19 cellular contexts compared by ENCODE assay signal in genomic region chr11:2708151-2708581, GRCh38. TPM values are rescaled to one million over a fixed set of nuclear protein-coding genes. Genes with fewer than 3 reads are reported as not detected.
A peak's percentile ranks its signal among the peaks of the same experiment; 100 is the strongest.
DNase-seq lines count a peak whose midpoint lies in the region; ATAC-seq and TF ChIP-seq lines count a peak whose summit lies in the region.
"Had no signal": no experiment of that assay in that cellular context is flagged by ENCODE, and none has a peak within 500 bp of the region (broad histone marks: within the 10 kb centered on the region; RNA-seq: fewer than 3 reads in every experiment).

No MANE protein-coding gene starts in this region.

- 29% methylated on average over 11 of the region's 11 CpGs for WGBS in prostate gland

- CTCF ChIA-PET in CD4-positive, alpha-beta T cell (lab: Charles Lee) = no interaction called here

- H3K27me3 ChIP-seq in prostate gland (replicated peaks; ENCODE audit: insufficient read depth) = no peaks in the 10 kb centered on the region
- no peaks in the 10 kb centered on the region for H3K27me3 ChIP-seq in uterus
- H3K27me3 ChIP-seq in CD4-positive, alpha-beta T cell (ENCODE audit: control insufficient read depth, insufficient read depth, low read length) = no peaks in the 10 kb centered on the region
- H3K27me3 ChIP-seq: adrenal gland, colonic mucosa, neutrophil had no signal

- POLR2A ChIA-PET in CD4-positive, alpha-beta T cell (lab: Charles Lee) = no interaction called here

- peaks cover 14% of the 10 kb centered on the region for H3K9me3 Mint-ChIP-seq in chondrocyte (ENCODE audit: low read depth)
- no peaks in the 10 kb centered on the region for H3K9me3 Mint-ChIP-seq in CD4-positive, alpha-beta T cell

- no peaks in the 10 kb centered on the region for H3K9me3 ChIP-seq in prostate gland
- no peaks in the 10 kb centered on the region for H3K9me3 ChIP-seq in uterus
- no peaks in the 10 kb centered on the region for H3K9me3 ChIP-seq in CD4-positive, alpha-beta T cell (ENCODE audit: control insufficient read depth, low read length)
- H3K9me3 ChIP-seq: adrenal gland, colonic mucosa, neutrophil had no signal

- TF ChIP-seq POLR2A in prostate gland (IDR thresholded peaks at IDR 0.05) (no peak), uterus (IDR thresholded peaks at IDR 0.05) (no peak)

- H3K4me1 ChIP-seq in prostate gland (replicated peaks) (no peaks in the 10 kb centered on the region), uterus (peaks cover 9 to 12% of the 10 kb centered on the region in 2 donors)
- H3K4me1 ChIP-seq: colonic mucosa had no signal

- DNase-seq in chondrocyte (ENCODE audit: low spot score) = peak; percentile 58
- peak; percentile 68 for DNase-seq in left ventricle myocardium superior
- DNase-seq in prostate gland (ENCODE audit: low spot score) = peak; percentile 35
- DNase-seq in uterus = peak; percentile 69 to 79
- no peak for DNase-seq in GF-D8 (lab: John Stamatoyannopoulos, UW)
- DNase-seq in CD4-positive, alpha-beta T cell = no peak
- DNase-seq: activated CD4-positive, alpha-beta T cell treated with anti-CD3 and anti-CD28 coated beads, Interleukin-2, amount 10 ng/mL, durations not matched to agents 24 days and 14 days; activated T-cell treated with anti-CD3 and anti-CD28 coated beads, Interleukin-2, amount 50 U/mL, for 24 hours; adrenal gland; CD8-positive, alpha-beta T cell; colonic mucosa; erythroblast; NCI-H1092 treated with DMSO at 0.1 percent for 48 hours; NCI-H2171; stimulated activated CD4-positive, alpha-beta T cell treated with anti-CD3 and anti-CD28 coated beads, Interleukin-12 subunit alpha, Interleukin-12 subunit beta, amount 100 ng/mL, for 4 hours had no signal

- intact Hi-C loops in left ventricle myocardium superior (cut with micrococcal nuclease) (no loop called here), prostate gland (cut with DNase I) (no loop called here), uterus (cut with DNase I; ENCODE audit: low total_unique reads) (loop anchor here (10.0 kb wide), 1 partner anchor 177 kb away; the partner anchor contains the start of gene CDKN1C)
- intact Hi-C loops in CD4-positive, alpha-beta T cell (cut with DNase I, micrococcal nuclease) = no loop called here

- TF ChIP-seq CTCF in chondrocyte (IDR thresholded peaks at IDR 0.05) = no peak
- no peak for TF ChIP-seq CTCF in prostate gland (IDR thresholded peaks at IDR 0.05)
- TF ChIP-seq CTCF in uterus (IDR thresholded peaks at IDR 0.05) = no peak
- no peak for TF ChIP-seq CTCF in CD4-positive, alpha-beta T cell (IDR thresholded peaks at IDR 0.05)

- no peak overlapping the region for H3K4me3 ChIP-seq in prostate gland
- no peak overlapping the region for H3K4me3 ChIP-seq in uterus
- H3K4me3 ChIP-seq: adrenal gland, colonic mucosa, lung had no signal

- no peak overlapping the region for H3K27ac Mint-ChIP-seq in chondrocyte (ENCODE audit: unreplicated experiment)
- H3K27ac Mint-ChIP-seq in CD4-positive, alpha-beta T cell = no peak overlapping the region
- H3K27ac Mint-ChIP-seq: activated CD4-positive, alpha-beta T cell treated with anti-CD3 and anti-CD28 coated beads, Interleukin-2, amount 10 ng/mL, durations not matched to agents 24 days and 14 days; activated T-cell treated with anti-CD3 and anti-CD28 coated beads, Interleukin-2, amount 50 U/mL, for 24 hours; CD8-positive, alpha-beta T cell; IgD-negative memory B cell had no signal

- ATAC-seq in left ventricle myocardium superior (peak; percentile 59), HG03442 (IDR thresholded peaks at IDR 0.05; ENCODE audit: unreplicated experiment) (no peak)
- no peak for ATAC-seq in CD4-positive, alpha-beta T cell (ENCODE audit: poor library complexity)
- ATAC-seq: CD8-positive, alpha-beta T cell had no signal

- no peaks in the 10 kb centered on the region for H3K36me3 ChIP-seq in prostate gland
- no peaks in the 10 kb centered on the region for H3K36me3 ChIP-seq in uterus
- H3K36me3 ChIP-seq: colonic mucosa, neutrophil had no signal

- peaks cover 3% of the 10 kb centered on the region for H3K36me3 Mint-ChIP-seq in chondrocyte (ENCODE audit: low read depth)
- H3K36me3 Mint-ChIP-seq in CD4-positive, alpha-beta T cell (ENCODE audit: low read depth) = peaks cover 43% of the 10 kb centered on the region

- no peak overlapping the region for H3K27ac ChIP-seq in prostate gland
- peak overlapping the region; percentile 87 to 93 for H3K27ac ChIP-seq in uterus
- no peak overlapping the region for H3K27ac ChIP-seq in CD4-positive, alpha-beta T cell (ENCODE audit: low read depth, low read length)
- H3K27ac ChIP-seq: colonic mucosa, neutrophil had no signal

- no peak overlapping the region for H3K4me3 Mint-ChIP-seq in chondrocyte (ENCODE audit: unreplicated experiment)
- H3K4me3 Mint-ChIP-seq in CD4-positive, alpha-beta T cell = no peak overlapping the region
- H3K4me3 Mint-ChIP-seq: activated CD4-positive, alpha-beta T cell treated with anti-CD3 and anti-CD28 coated beads, Interleukin-2, amount 10 ng/mL, durations not matched to agents 24 days and 14 days; activated T-cell treated with anti-CD3 and anti-CD28 coated beads, Interleukin-2, amount 50 U/mL, for 24 hours; CD8-positive, alpha-beta T cell; IgD-negative memory B cell had no signal

- peaks cover 20% of the 10 kb centered on the region for H3K4me1 Mint-ChIP-seq in chondrocyte (ENCODE audit: low read depth)
- no peaks in the 10 kb centered on the region for H3K4me1 Mint-ChIP-seq in CD4-positive, alpha-beta T cell (ENCODE audit: low read depth)
- H3K4me1 Mint-ChIP-seq: activated CD4-positive, alpha-beta T cell treated with anti-CD3 and anti-CD28 coated beads, Interleukin-2, amount 10 ng/mL, durations not matched to agents 24 days and 14 days had no signal

- H3K27me3 Mint-ChIP-seq in chondrocyte (ENCODE audit: low read depth) = peaks cover 16% of the 10 kb centered on the region
- H3K27me3 Mint-ChIP-seq in CD4-positive, alpha-beta T cell = no peaks in the 10 kb centered on the region
- H3K27me3 Mint-ChIP-seq: activated CD4-positive, alpha-beta T cell treated with anti-CD3 and anti-CD28 coated beads, Interleukin-2, amount 10 ng/mL, durations not matched to agents 24 days and 14 days; activated T-cell treated with anti-CD3 and anti-CD28 coated beads, Interleukin-2, amount 50 U/mL, for 24 hours; IgD-negative memory B cell had no signal

RNA-seq across cellular contexts. Expression of gene KCNQ1OT1, which starts 8.4 kb away (rescaled TPM):
- total RNA-seq in chondrocyte (2.5 to 8.5 TPM (median 2.7 TPM) in 3 replicates), left ventricle myocardium superior (0.35 TPM), prostate gland (1 to 10 TPM; 1.0 to 2.1 TPM), uterus (10 to 100 TPM in 2 of 4 donors, 1 to 10 TPM in 2; 2.6 to 19.4 (median 10.9) TPM)
- total RNA-seq in CD4-positive, alpha-beta T cell = under 1 TPM; 0.17 to 0.22 TPM

Comparison
In these comparisons a context has a peak if more than half of its experiments do, and no peak if none do; other contexts are left out.
1. DNase-seq: peak in chondrocyte (single experiment), left ventricle myocardium superior (single experiment), prostate gland (single experiment) and uterus (2 of 2); none in GF-D8 (single experiment) and CD4-positive, alpha-beta T cell (0 of 10).
2. H3K27ac ChIP-seq: peak in uterus (2 of 2); none in prostate gland (0 of 2) and CD4-positive, alpha-beta T cell (single experiment).